26 cellular contexts compared by ENCODE assay signal in genomic region chr2:37914340-37914739, GRCh38. TPM values are rescaled to one million over a fixed set of nuclear protein-coding genes. Genes with fewer than 3 reads are reported as not detected.
A peak's percentile ranks its signal among the peaks of the same experiment; 100 is the strongest.
DNase-seq lines count a peak whose midpoint lies in the region; ATAC-seq, FAIRE-seq and TF ChIP-seq lines count a peak whose summit lies in the region.
"Had no signal": no experiment of that assay in that cellular context is flagged by ENCODE, and none has a peak within 500 bp of the region (broad histone marks: within the 10 kb centered on the region; RNA-seq: fewer than 3 reads in every experiment).

No MANE protein-coding gene starts in this region.

- no peak overlapping the region for H3K18ac ChIP-seq in IMR-90 (ENCODE audit: low read depth, low read length)

- no peaks in the 10 kb centered on the region for H3K36me3 Mint-ChIP-seq in neural progenitor cell
- no peaks in the 10 kb centered on the region for H3K36me3 Mint-ChIP-seq in type B pancreatic cell
- H3K36me3 Mint-ChIP-seq: CD8-positive, alpha-beta T cell had no signal

- peak overlapping the region; percentile 15 for H3K4ac ChIP-seq in IMR-90 (ENCODE audit: low read depth, low read length)

- in situ Hi-C loops in HepG2 (cut with HindIII; ENCODE audit: extremely low pct_ligation_motif_present, low pct_unique_long_range_greater_than_20kb) (no loop called here), IMR-90 (cut with MboI; ENCODE audit: low sequenced_read_pairs) (no loop called here)

- H4K5ac ChIP-seq in IMR-90 (ENCODE audit: low read depth, low read length), result no peak overlapping the region

- H3K4me1 Mint-ChIP-seq in neural progenitor cell, result no peaks in the 10 kb centered on the region
- peaks cover 22% of the 10 kb centered on the region for H3K4me1 Mint-ChIP-seq in type B pancreatic cell (ENCODE audit: unreplicated experiment)
- H3K4me1 Mint-ChIP-seq: B cell had no signal

- TF ChIP-seq RAD21 in HepG2 (CRISPR knock-in tag; IDR thresholded peaks at IDR 0.05), result no peak
- TF ChIP-seq RAD21 in IMR-90 (IDR thresholded peaks at IDR 0.05; ENCODE audit: low read length), result no peak

- peak overlapping the region; percentile 37 for H3K27ac Mint-ChIP-seq in neural progenitor cell
- no peak overlapping the region for H3K27ac Mint-ChIP-seq in type B pancreatic cell
- H3K27ac Mint-ChIP-seq: B cell; CD4-positive, alpha-beta T cell; CD8-positive, alpha-beta T cell had no signal

- dilution Hi-C loops in IMR-90 (cut with HindIII; ENCODE audit: low sequenced_read_pairs, unreplicated experiment), result no loop called here

- H4K8ac ChIP-seq in IMR-90 (ENCODE audit: low read depth in 2 of 2, low read length in 2 of 2), result no peak overlapping the region; a peak in 1 of 4 replicates

- H3K4me3 Mint-ChIP-seq in neural progenitor cell, result no peak overlapping the region
- H3K4me3 Mint-ChIP-seq in type B pancreatic cell, result no peak overlapping the region
- H3K4me3 Mint-ChIP-seq: B cell; CD4-positive, alpha-beta T cell; CD8-positive, alpha-beta T cell had no signal

- no peaks in the 10 kb centered on the region for H3K79me2 ChIP-seq in HepG2 (ENCODE audit: insufficient read depth, low read length)
- no peaks in the 10 kb centered on the region for H3K79me2 ChIP-seq in neural progenitor cell (ENCODE audit: low read depth)

- no peaks in the 10 kb centered on the region for H3K9me3 ChIP-seq in HepG2 (ENCODE audit: low read length)
- H3K9me3 ChIP-seq in right lobe of liver, result no peaks in the 10 kb centered on the region
- H3K9me3 ChIP-seq in IMR-90 (ENCODE audit: control insufficient read depth, insufficient read depth, low read length), result no peaks in the 10 kb centered on the region
- H3K9me3 ChIP-seq in neural progenitor cell (ENCODE audit: low read depth), result no peaks in the 10 kb centered on the region
- H3K9me3 ChIP-seq: BLaER1 treated with 17β-estradiol and CSF1 and Interleukin-3, amounts not matched to agents 10 nM and 100 nM; Caco-2 had no signal

- H3K36me3 ChIP-seq in HepG2 (replicated peaks in 1 of 2; ENCODE audit: control insufficient read depth in 1 of 2, insufficient read depth in 2 of 2, low read length in 2 of 2) (no peaks in the 10 kb centered on the region), right lobe of liver (no peaks in the 10 kb centered on the region), IMR-90 (ENCODE audit: control insufficient read depth, insufficient read depth, low read length) (no peaks in the 10 kb centered on the region), neural progenitor cell (no peaks in the 10 kb centered on the region)
- H3K36me3 ChIP-seq: BLaER1 treated with 17β-estradiol and CSF1 and Interleukin-3, amounts not matched to agents 10 nM and 100 nM had no signal

- H3K4me2 ChIP-seq in HepG2 (ENCODE audit: low read depth, low read length) (no peak overlapping the region), IMR-90 (ENCODE audit: low read depth, low read length) (no peak overlapping the region), neural progenitor cell (no peak overlapping the region)
- H3K4me2 ChIP-seq: BLaER1 treated with 17β-estradiol and CSF1 and Interleukin-3, amounts not matched to agents 10 nM and 100 nM had no signal

- TF ChIP-seq EP300 in HepG2 (IDR thresholded peaks at IDR 0.05; ENCODE audit: low read depth in 2 of 2, low read length in 2 of 2) (no peak), HepG2 (CRISPR knock-in tag; IDR thresholded peaks at IDR 0.05; ENCODE audit: borderline replicate concordance) (no peak)

- no peaks in the 10 kb centered on the region for H3F3A ChIP-seq in neural progenitor cell (ENCODE audit: low read depth)

- no peak for DNase-seq in HepG2 (ENCODE audit: low spot score)
- no peak for DNase-seq in right lobe of liver
- no peak for DNase-seq in IMR-90
- no peak for DNase-seq in neural progenitor cell (ENCODE audit: low spot score)
- no peak for DNase-seq in type B pancreatic cell (ENCODE audit: extremely low spot score, unreplicated experiment)
- DNase-seq in stimulated activated naive CD4-positive, alpha-beta T cell treated with Interleukin-2 at 50 U/mL for 16 hours (lab: John Stamatoyannopoulos, UW), result no peak
- no peak for DNase-seq in D341Med (ENCODE audit: low spot score)
- DNase-seq: 8988T; AML-193; Caco-2; Calu3; CD4-positive, alpha-beta T cell; CD8-positive, alpha-beta T cell; DMS 273 treated with DMSO at 0.1 percent for 48 hours; DMS153; DMS53; DND-41; EL; GDM1 had no signal

- BruUV-seq in HepG2 (replicated peaks; lab: Mats Ljungman, UMichigan), result no TSS peak
- no TSS peak for BruUV-seq in IMR-90 (replicated peaks; lab: Mats Ljungman, UMichigan)

- H3K4me3 ChIP-seq in HepG2 (replicated peaks in 1 of 3; ENCODE audit: insufficient read depth in 1 of 3, low read depth in 2 of 3, low read length in 3 of 3) (no peak overlapping the region), right lobe of liver (no peak overlapping the region), IMR-90 (ENCODE audit: insufficient read depth, low read depth, low read length) (no peak overlapping the region), neural progenitor cell (no peak overlapping the region)
- H3K4me3 ChIP-seq: BLaER1 treated with 17β-estradiol and CSF1 and Interleukin-3, amounts not matched to agents 10 nM and 100 nM; GM12878 had no signal

- no peaks in the 10 kb centered on the region for H4K20me1 ChIP-seq in HepG2 (ENCODE audit: insufficient read depth, low read length)
- no peaks in the 10 kb centered on the region for H4K20me1 ChIP-seq in IMR-90 (ENCODE audit: insufficient read depth, low read length)
- no peaks in the 10 kb centered on the region for H4K20me1 ChIP-seq in neural progenitor cell (ENCODE audit: low read depth)
- H4K20me1 ChIP-seq: BLaER1 treated with 17β-estradiol and CSF1 and Interleukin-3, amounts not matched to agents 10 nM and 100 nM had no signal

- POLR2A ChIA-PET in HepG2 (lab: Yijun Ruan, JAX) (no interaction called here), IMR-90 (lab: Charles Lee; ENCODE audit: unreplicated experiment) (no interaction called here)

- H3K27ac ChIP-seq in HepG2 (ENCODE audit: extremely low read length, insufficient read depth, low read length) (no peak overlapping the region), right lobe of liver (no peak overlapping the region), IMR-90 (ENCODE audit: insufficient read depth, low read length) (no peak overlapping the region), neural progenitor cell (no peak overlapping the region)
- H3K27ac ChIP-seq: BLaER1 treated with 17β-estradiol and CSF1 and Interleukin-3, amounts not matched to agents 10 nM and 100 nM; C4-2B had no signal

- WGBS in HepG2 (ENCODE audit: low lambda C conversion rate), result 93% methylated on average over 5 of the region's 5 CpGs
- WGBS in right lobe of liver (ENCODE audit: insufficient coverage, low coverage, low lambda C conversion rate, missing lambda C conversion rate), result 91% methylated on average over 4 of the region's 5 CpGs
- no CpG with 5 or more reads among the region's 5 CpGs for WGBS in IMR-90 (ENCODE audit: extremely low coverage in 2 of 2, insufficient read length in 1 of 2), 2 experiments

- no peaks in the 10 kb centered on the region for H3K79me1 ChIP-seq in IMR-90 (ENCODE audit: low read depth in 1 of 2, low read length in 2 of 2)

- H3K9ac ChIP-seq in HepG2 (ENCODE audit: insufficient read depth, low read depth, low read length), result no peak overlapping the region
- no peak overlapping the region for H3K9ac ChIP-seq in IMR-90 (ENCODE audit: low read depth, low read length)
- no peak overlapping the region for H3K9ac ChIP-seq in neural progenitor cell
- H3K9ac ChIP-seq: BLaER1 treated with 17β-estradiol and CSF1 and Interleukin-3, amounts not matched to agents 10 nM and 100 nM had no signal

- no peak for TF ChIP-seq CTCF in HepG2 (CRISPR knock-in tag; IDR thresholded peaks at IDR 0.05)
- no peak for TF ChIP-seq CTCF in right lobe of liver (IDR thresholded peaks at IDR 0.05)
- TF ChIP-seq CTCF in IMR-90 (conservative IDR thresholded peaks at IDR 0.05; ENCODE audit: low read depth, low read length), result no peak
- no peak for TF ChIP-seq CTCF in neural progenitor cell (IDR thresholded peaks at IDR 0.05)
- no peak for TF ChIP-seq CTCF in type B pancreatic cell (conservative IDR thresholded peaks at IDR 0.05)

- H3K4me1 ChIP-seq in HepG2 (ENCODE audit: insufficient read depth, low read length), result peaks cover 61% of the 10 kb centered on the region
- peaks cover 0 to 45% (median 10%) of the 10 kb centered on the region in 4 donors for H3K4me1 ChIP-seq in right lobe of liver
- H3K4me1 ChIP-seq in IMR-90 (ENCODE audit: control insufficient read depth, insufficient read depth, low read length), result peaks cover 9% of the 10 kb centered on the region
- no peaks in the 10 kb centered on the region for H3K4me1 ChIP-seq in neural progenitor cell
- H3K4me1 ChIP-seq: BLaER1 treated with 17β-estradiol and CSF1 and Interleukin-3, amounts not matched to agents 10 nM and 100 nM had no signal

- H3K56ac ChIP-seq in IMR-90 (ENCODE audit: extremely low read depth, insufficient read depth, low read length), result no peak overlapping the region

- H2BK15ac ChIP-seq in IMR-90 (ENCODE audit: low read depth, low read length), result no peak overlapping the region

- no peak overlapping the region for H2AK9ac ChIP-seq in IMR-90 (replicated peaks; ENCODE audit: low read depth, low read length, poor library complexity)

- CTCF ChIA-PET in HepG2 (lab: Yijun Ruan, JAX; ENCODE audit: low intra/inter-chr PET ratio, low total read pairs) (no interaction called here), IMR-90 (lab: Yijun Ruan, JAX) (no interaction called here)

- no peaks in the 10 kb centered on the region for H3K9me3 Mint-ChIP-seq in neural progenitor cell
- H3K9me3 Mint-ChIP-seq in type B pancreatic cell, result no peaks in the 10 kb centered on the region
- H3K9me3 Mint-ChIP-seq: CD4-positive, alpha-beta T cell; CD8-positive, alpha-beta T cell had no signal

- H2BK20ac ChIP-seq in IMR-90 (ENCODE audit: low read depth, low read length), result no peak overlapping the region

- no peaks in the 10 kb centered on the region for H3K27me3 ChIP-seq in HepG2 (ENCODE audit: control insufficient read depth in 1 of 2, insufficient read depth in 2 of 2, low read length in 2 of 2)
- H3K27me3 ChIP-seq in right lobe of liver, result no peaks in the 10 kb centered on the region
- H3K27me3 ChIP-seq in IMR-90 (ENCODE audit: control insufficient read depth, insufficient read depth, low read length), result no peaks in the 10 kb centered on the region
- H3K27me3 ChIP-seq in neural progenitor cell, result no peaks in the 10 kb centered on the region
- H3K27me3 ChIP-seq: BLaER1 treated with 17β-estradiol and CSF1 and Interleukin-3, amounts not matched to agents 10 nM and 100 nM had no signal

- peaks cover 6% of the 10 kb centered on the region for H3K9me1 ChIP-seq in IMR-90 (ENCODE audit: insufficient read depth, low read length)

- H3K27me3 Mint-ChIP-seq in neural progenitor cell (ENCODE audit: insufficient read depth, low read depth), result peaks cover 9% of the 10 kb centered on the region
- H3K27me3 Mint-ChIP-seq in type B pancreatic cell, result no peaks in the 10 kb centered on the region

- no peak for FAIRE-seq in HepG2 (lab: Jason Lieb, UNC)
- FAIRE-seq: A204.1, GM12878, GM12892, GM18507 had no signal

- no peak overlapping the region for H2BK120ac ChIP-seq in IMR-90 (ENCODE audit: low read depth, low read length)

- no peak for TF ChIP-seq POLR2A in HepG2 (IDR thresholded peaks at IDR 0.05; ENCODE audit: insufficient read depth in 1 of 2, low read depth in 2 of 2, low read length in 2 of 2)
- no peak for TF ChIP-seq POLR2A in right lobe of liver (IDR thresholded peaks at IDR 0.05)
- no peak for TF ChIP-seq POLR2A in IMR-90 (IDR thresholded peaks at IDR 0.05; ENCODE audit: low read depth, low read length)

- no peak overlapping the region for H3K23ac ChIP-seq in IMR-90 (ENCODE audit: low read depth, low read length)

- intact Hi-C loops in HepG2 (cut with micrococcal nuclease; ENCODE audit: unreplicated experiment), result no loop called here
- intact Hi-C loops in right lobe of liver (cut with DNase I), result no loop called here
- intact Hi-C loops in IMR-90 (cut with micrococcal nuclease), result no loop called here

- H2AK5ac ChIP-seq in IMR-90 (ENCODE audit: low read depth, low read length), result no peak overlapping the region

- H4K91ac ChIP-seq in IMR-90 (ENCODE audit: insufficient read depth, low read depth, low read length), result peak overlapping the region; percentile 10; the same call in 1 of the 2 replicates

- no peak overlapping the region for H2BK5ac ChIP-seq in IMR-90 (ENCODE audit: low read depth, low read length, poor library complexity, severe bottlenecking)

- no peak for ATAC-seq in HepG2
- ATAC-seq in right lobe of liver, result no peak
- no peak for ATAC-seq in IMR-90 (ENCODE audit: low read depth)
- ATAC-seq: CD8-positive, alpha-beta T cell; GM12878 had no signal

- H2AFZ ChIP-seq in HepG2 (ENCODE audit: low read length) (no peak overlapping the region), IMR-90 (replicated peaks; ENCODE audit: low read length, poor library complexity) (no peak overlapping the region), neural progenitor cell (replicated peaks) (no peak overlapping the region)

- H3K14ac ChIP-seq in IMR-90 (replicated peaks; ENCODE audit: low read depth, low read length), result no peak overlapping the region

RNA-seq across cellular contexts. Expression of gene RMDN2, which starts 10.7 kb away (rescaled TPM):
- total RNA-seq in HepG2 (2016; rRNA removed; fragmentation: Illumina TruSeq; extraction: Trizol), result 4.7 and 8.9 TPM in 2 replicates
- total RNA-seq in HepG2 (2016; cell fraction: cytosol; rRNA removed; fragmentation: Illumina TruSeq; extraction: Trizol; ENCODE audit: low read depth), result 15.2 and 18.1 TPM in 2 replicates
- total RNA-seq in HepG2 (2016; cell fraction: insoluble cytoplasmic fraction; rRNA removed; fragmentation: Illumina TruSeq; extraction: Trizol), result 5.3 and 9.6 TPM in 2 replicates
- 6.2 and 8.7 TPM in 2 replicates for total RNA-seq in HepG2 (2016; cell fraction: membrane; rRNA removed; fragmentation: Illumina TruSeq; extraction: Trizol)
- total RNA-seq in HepG2 (2016; cell fraction: nucleus; rRNA removed; fragmentation: Illumina TruSeq; extraction: Trizol), result 19.6 and 19.9 TPM in 2 replicates
- polyA plus RNA-seq in HepG2 (2011; rRNA removed), result 1.9 and 2.3 TPM in 2 replicates
- 0.59 and 0.99 TPM in 2 replicates for polyA plus RNA-seq in HepG2 (2011; cell fraction: cytosol; rRNA removed)
- polyA plus RNA-seq in HepG2 (2011; cell fraction: nucleus; rRNA removed), result 1.8 and 2.1 TPM in 2 replicates
- 2.1 and 2.7 TPM in 2 replicates for polyA plus RNA-seq in HepG2 (2012)
- 0.79 and 0.85 TPM in 2 replicates for polyA plus RNA-seq in HepG2 (2016; cell fraction: cytosol; fragmentation: Illumina TruSeq; extraction: Trizol; ENCODE audit: low read depth)
- 3.2 and 3.5 TPM in 2 replicates for polyA plus RNA-seq in HepG2 (2016; cell fraction: insoluble cytoplasmic fraction; fragmentation: Illumina TruSeq; extraction: Trizol; ENCODE audit: low read depth)
- polyA plus RNA-seq in HepG2 (2016; cell fraction: membrane; fragmentation: Illumina TruSeq; extraction: Trizol; ENCODE audit: low read depth), result 1.1 and 1.6 TPM in 2 replicates
- 16.4 and 18.5 TPM in 2 replicates for polyA plus RNA-seq in HepG2 (2016; cell fraction: nucleus; fragmentation: Illumina TruSeq; extraction: Trizol; ENCODE audit: insufficient read depth, low read depth)
- polyA minus RNA-seq in HepG2 (2011; rRNA and poly(A)+ RNA removed; ENCODE audit: low replicate concordance), result 0.40 and 0.84 TPM in 2 replicates
- polyA minus RNA-seq in HepG2 (2011; cell fraction: cytosol; rRNA and poly(A)+ RNA removed), result 1.8 and 2.2 TPM in 2 replicates
- polyA minus RNA-seq in HepG2 (2011; cell fraction: nucleus; rRNA and poly(A)+ RNA removed), result 13.8 and 14.3 TPM in 2 replicates
- total RNA-seq in right lobe of liver, result 10 to 100 TPM in 5 of 6 experiments, 1 to 10 TPM in 1; 8.8 to 18.5 (median 15.7) TPM
- total RNA-seq in IMR-90 (2012; rRNA removed), result 2.3 and 5.8 TPM in 2 replicates
- 3.0 TPM in 2 replicates for polyA plus RNA-seq in IMR-90 (2012; rRNA removed)
- 0.24 and 0.30 TPM in 2 replicates for polyA plus RNA-seq in IMR-90 (2012; cell fraction: cytosol; rRNA removed)
- 0.32 and 4.1 TPM in 2 replicates for polyA plus RNA-seq in IMR-90 (2012; cell fraction: nucleus; rRNA removed; ENCODE audit: low replicate concordance)
- total RNA-seq in neural progenitor cell (ENCODE audit: low replicate concordance), result 3.7 and 10.3 TPM in 2 replicates
- total RNA-seq in type B pancreatic cell (ENCODE audit: low replicate concordance), result 5.4 and 7.0 TPM in 2 replicates
